Comparison of ENCODE assay signal across 18 cellular contexts in the genomic region with DNA sequence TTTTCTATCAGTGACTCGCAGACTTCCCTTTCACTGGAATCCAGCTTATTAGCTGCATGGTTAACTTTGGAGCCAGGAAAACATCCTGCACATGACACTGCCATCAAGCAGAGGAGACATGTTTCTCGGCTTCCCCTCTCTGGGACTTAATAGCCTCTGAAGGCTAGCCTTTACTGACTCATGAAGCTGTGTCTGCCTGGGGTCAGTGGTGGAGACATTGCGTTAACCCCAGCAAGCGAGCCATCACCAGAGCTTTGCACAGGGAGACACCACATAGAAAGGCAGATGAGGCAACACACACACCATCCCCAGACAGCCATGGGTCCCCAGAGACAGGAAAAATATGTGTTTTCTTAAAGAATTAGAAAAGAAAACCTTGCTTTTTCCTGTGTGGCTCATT.
DNase-seq lines count a peak whose midpoint lies in the region; ATAC-seq, FAIRE-seq and TF ChIP-seq lines count a peak whose summit lies in the region.
"Had no signal": no experiment of that assay in that cellular context is flagged by ENCODE, and none has a peak within 500 bp of the region (broad histone marks: within the 10 kb centered on the region; RNA-seq: fewer than 3 reads in every experiment).

No MANE protein-coding gene starts in this region.

- no peak overlapping the region for H3K27ac ChIP-seq in gastroesophageal sphincter
- H3K27ac ChIP-seq in pancreas = no peak overlapping the region

- peak; percentile 66 for DNase-seq in AG20443 (ENCODE audit: low spot score)
- DNase-seq in T1000 (lab: John Stamatoyannopoulos, UW) = peak; percentile 25
- DNase-seq in pancreas = no peak
- DNase-seq in cerebellar cortex (ENCODE audit: low spot score) = no peak
- DNase-seq in NCI-H524 treated with DMSO at 0.1 percent for 48 hours (lab: John Stamatoyannopoulos, UW) = no peak
- DNase-seq in NCI-H82 treated with DMSO at 0.1 percent for 48 hours (lab: John Stamatoyannopoulos, UW; ENCODE audit: unreplicated experiment) = no peak
- DNase-seq: activated CD4-positive, alpha-beta T cell treated with anti-CD3 and anti-CD28 coated beads for 1 hour; BE2C; DMS79 treated with DMSO at 0.1 percent for 48 hours; effector CD8-positive, alpha-beta T cell; hippocampal formation; occipital lobe; stimulated activated CD4-positive, alpha-beta T cell treated with anti-CD3 and anti-CD28 coated beads, Interleukin-4, amount 100 ng/mL, for 4 hours; stimulated activated naive CD4-positive, alpha-beta T cell treated with Interleukin-2 at 50 U/mL for 16 hours had no signal

- no peak for FAIRE-seq in pancreas (lab: Jason Lieb, UNC)
- FAIRE-seq: GM12878 had no signal

- H3K4me1 ChIP-seq in gastroesophageal sphincter (no peaks in the 10 kb centered on the region), pancreas (no peaks in the 10 kb centered on the region)
- H3K4me1 ChIP-seq: HAP-1 had no signal

- TF ChIP-seq CTCF in gastroesophageal sphincter (IDR thresholded peaks at IDR 0.05) (no peak), pancreas (IDR thresholded peaks at IDR 0.05) (no peak)

- H3K27me3 ChIP-seq in gastroesophageal sphincter = no peaks in the 10 kb centered on the region
- no peaks in the 10 kb centered on the region for H3K27me3 ChIP-seq in pancreas
- H3K27me3 ChIP-seq: BE2C had no signal

- H3K4me3 ChIP-seq in gastroesophageal sphincter = no peak overlapping the region
- H3K4me3 ChIP-seq in pancreas = no peak overlapping the region
- H3K4me3 ChIP-seq: GM12878, HAP-1 had no signal

- 56 to 70% methylated on average over 2 to 3 of the region's 4 CpGs for WGBS in gastroesophageal sphincter (ENCODE audit: low coverage in 1 of 2), 2 donors
- 75 to 80% methylated on average over 4 of the region's 4 CpGs for whole genome bisulfite sequencing in pancreas, 2 donors

- TF ChIP-seq POLR2A in gastroesophageal sphincter (IDR thresholded peaks at IDR 0.05) = no peak

- intact Hi-C loops in pancreas (cut with DNase I) = no loop called here

- no peak for TF ChIP-seq EP300 in gastroesophageal sphincter (IDR thresholded peaks at IDR 0.05)

- H3K9me3 ChIP-seq in gastroesophageal sphincter (no peaks in the 10 kb centered on the region), pancreas (no peaks in the 10 kb centered on the region)
- H3K9me3 ChIP-seq: BE2C, HAP-1 had no signal

- ATAC-seq in gastroesophageal sphincter = peak; percentile 80
- ATAC-seq in pancreas = peak in 3 of 4 donors; percentile 40 to 71 (median 46)
- no peak for ATAC-seq in HG03196 (IDR thresholded peaks at IDR 0.05; ENCODE audit: unreplicated experiment)
- ATAC-seq: GM12878 had no signal

- no peaks in the 10 kb centered on the region for H3K36me3 ChIP-seq in gastroesophageal sphincter
- no peaks in the 10 kb centered on the region for H3K36me3 ChIP-seq in pancreas
- H3K36me3 ChIP-seq: BE2C, HAP-1 had no signal

Comparison
In these comparisons a context has a peak if more than half of its experiments do, and no peak if none do; other contexts are left out.
1. DNase-seq: peak in AG20443 (single experiment) and T1000 (single experiment); none in pancreas (0 of 6), cerebellar cortex (single experiment), NCI-H524 treated with DMSO at 0.1 percent for 48 hours (single experiment) and NCI-H82 treated with DMSO at 0.1 percent for 48 hours (single experiment).